Comparison of ENCODE assay signal across 1 cellular context in the genomic region with DNA sequence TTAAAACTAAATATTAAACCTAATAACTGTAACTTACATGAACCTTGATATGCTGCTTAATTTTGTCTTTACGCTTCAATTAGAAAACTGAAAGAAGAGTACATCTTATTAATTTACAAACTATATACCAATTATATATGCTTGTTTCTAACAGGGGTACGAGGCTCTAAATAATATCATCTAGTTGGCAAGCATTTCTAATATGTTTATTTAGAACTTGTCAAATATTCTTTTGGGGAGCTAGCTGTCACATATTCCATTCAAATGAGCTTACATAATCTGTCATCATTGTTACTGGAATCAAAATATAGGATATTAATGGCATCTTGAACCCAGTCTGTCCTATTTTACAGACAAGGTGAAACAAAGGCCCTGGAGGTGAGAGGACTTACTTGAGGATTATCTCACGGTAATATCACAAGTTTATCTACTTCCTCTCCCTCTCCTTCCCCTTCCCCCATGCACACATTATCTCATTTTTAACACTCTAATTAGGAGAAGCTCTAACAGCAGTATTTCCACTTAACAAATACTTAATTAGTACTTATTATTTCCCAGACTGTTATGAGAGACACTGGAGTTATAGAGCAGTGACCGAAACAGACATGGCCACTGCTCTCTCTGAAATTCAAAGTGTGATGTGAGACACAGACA.
TF ChIP-seq lines count a peak whose summit lies in the region.

No MANE protein-coding gene starts in this region.

TF ChIP-seq in K562, 482 proteins besides CTCF, POLR2A, EP300 and RAD21:
- TF ChIP-seq SOX6 (IDR thresholded peaks at IDR 0.05) (no peak), DACH1 (IDR thresholded peaks at IDR 0.05; ENCODE audit: partially characterized antibody) (peak; percentile 17)
